ENCODE assay signal across 9 cellular contexts in the genomic region with DNA sequence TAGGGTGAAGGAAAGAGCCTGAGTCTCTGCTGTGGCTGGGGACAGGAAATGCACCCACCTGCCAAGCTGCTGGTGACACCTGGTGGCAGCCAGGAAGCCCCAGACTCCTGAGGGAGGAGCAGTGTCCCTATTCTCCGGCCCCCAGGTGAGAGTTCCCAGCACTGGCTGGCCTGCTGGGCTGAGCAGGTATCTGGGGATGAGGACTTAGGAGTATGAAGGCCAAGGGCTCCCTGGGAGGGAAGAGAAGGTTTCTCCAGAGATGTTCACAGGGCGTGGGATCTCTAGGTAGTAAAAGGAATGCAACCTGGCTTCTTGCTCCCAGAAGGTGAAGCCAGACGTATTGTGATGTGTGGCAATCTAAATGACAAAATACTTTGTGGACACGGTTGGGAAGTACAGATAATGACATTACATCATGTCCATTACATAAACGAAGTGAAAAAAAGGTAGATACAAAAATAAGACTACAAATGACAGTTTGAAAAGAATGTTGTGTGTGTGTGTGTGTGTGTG.
DNase-seq lines count a peak whose midpoint lies in the region; TF ChIP-seq lines count a peak whose summit lies in the region.
"Had no signal": no experiment of that assay in that cellular context is flagged by ENCODE, and none has a peak within 500 bp of the region (broad histone marks: within the 10 kb centered on the region; RNA-seq: fewer than 3 reads in every experiment).

No MANE protein-coding gene starts in this region.

- H3K4me1 ChIP-seq in esophagus muscularis mucosa, result peaks cover 3 to 7% (median 6%) of the 10 kb centered on the region in 4 donors

- H3K27ac ChIP-seq in 22Rv1 (no peak overlapping the region), esophagus muscularis mucosa (replicated peaks in 1 of 4) (no peak overlapping the region)

- DNase-seq in ELF-1 (ENCODE audit: low read depth, low spot score) (peak; percentile 70), NCI-H2171 (lab: John Stamatoyannopoulos, UW) (peak; percentile 3), cerebellar cortex (ENCODE audit: low spot score) (peak; percentile 22), hypothalamus (lab: John Stamatoyannopoulos, UW) (no peak), GM19240 (ENCODE audit: insufficient read length, low spot score) (no peak), SIG-M5 treated with dmso at 0.1 percent for 504 hours (lab: John Stamatoyannopoulos, UW; ENCODE audit: unreplicated experiment) (no peak), esophagus muscularis mucosa (ENCODE audit: extremely low spot score) (no peak)
- DNase-seq: mesenchymal stem cell had no signal

- WGBS in esophagus muscularis mucosa, result 63% methylated on average over 5 of the region's 5 CpGs

- peak; percentile 62 for TF ChIP-seq CTCF in 22Rv1 (IDR thresholded peaks at IDR 0.05)
- TF ChIP-seq CTCF in esophagus muscularis mucosa (IDR thresholded peaks at IDR 0.05), result no peak

- TF ChIP-seq EP300 in esophagus muscularis mucosa (IDR thresholded peaks at IDR 0.05), result no peak

- H3K36me3 ChIP-seq in esophagus muscularis mucosa, result no peaks in the 10 kb centered on the region

- no peak for TF ChIP-seq POLR2A in esophagus muscularis mucosa (IDR thresholded peaks at IDR 0.05; ENCODE audit: low read depth)

- intact Hi-C loops in esophagus muscularis mucosa (cut with DNase I), result loop anchor here (10.0 kb wide), 1 partner anchor 251 kb away; no protein-coding TSS in a partner anchor

- no peaks in the 10 kb centered on the region for H3K9me3 ChIP-seq in esophagus muscularis mucosa

- H3K27me3 ChIP-seq in esophagus muscularis mucosa, result no peaks in the 10 kb centered on the region

- H3K4me3 ChIP-seq in esophagus muscularis mucosa, result no peak overlapping the region

Comparison
In these comparisons a context has a peak if more than half of its experiments do, and no peak if none do; other contexts are left out.
1. DNase-seq: peak in ELF-1 (single experiment), NCI-H2171 (single experiment) and cerebellar cortex (single experiment); none in hypothalamus (0 of 51), GM19240 (single experiment), SIG-M5 treated with dmso at 0.1 percent for 504 hours (single experiment) and esophagus muscularis mucosa (single experiment).